1 cellular context compared by ENCODE assay signal in genomic region chr1:55313903-55314302, GRCh38.
A peak's percentile ranks its signal among the peaks of the same experiment; 100 is the strongest.
TF ChIP-seq lines count a peak whose summit lies in the region.

No MANE protein-coding gene starts in this region.

TF ChIP-seq in HEK293, 187 proteins besides CTCF, POLR2A, EP300 and RAD21 (continued from another document):
- no peak for TF ChIP-seq GLIS1 (tag by site-specific recombination; IDR thresholded peaks at IDR 0.05)
- 0 out of 2 replicates have a peak, but pooled peaks have one; percentile 25 for TF ChIP-seq ZIC2 (tag by site-specific recombination; IDR thresholded peaks at IDR 0.05)
- TF ChIP-seq ZFP69B (tag by site-specific recombination; IDR thresholded peaks at IDR 0.05): no peak
- TF ChIP-seq ZNF266 (tag by site-specific recombination; IDR thresholded peaks at IDR 0.05; ENCODE audit: low read depth): no peak
- TF ChIP-seq BCL11A (tag by site-specific recombination; IDR thresholded peaks at IDR 0.05; ENCODE audit: low read depth): no peak
- TF ChIP-seq ZNF362 (tag by site-specific recombination; IDR thresholded peaks at IDR 0.05): no peak
- no peak for TF ChIP-seq ZBTB7A (tag by site-specific recombination; IDR thresholded peaks at IDR 0.05; ENCODE audit: low read depth)
- no peak for TF ChIP-seq MEIS1 (CRISPR knock-in tag; IDR thresholded peaks at IDR 0.05; ENCODE audit: borderline replicate concordance)
- no peak for TF ChIP-seq ZFHX2 (tag by site-specific recombination; conservative IDR thresholded peaks at IDR 0.05)
- no peak for TF ChIP-seq MZF1 (tag by site-specific recombination; IDR thresholded peaks at IDR 0.05; ENCODE audit: borderline replicate concordance)
- TF ChIP-seq ZNF518A (tag by site-specific recombination; conservative IDR thresholded peaks at IDR 0.05; ENCODE audit: low read depth): no peak
- TF ChIP-seq ZBTB10 (tag by site-specific recombination; IDR thresholded peaks at IDR 0.05): no peak
- no peak for TF ChIP-seq GLI4 (tag by site-specific recombination; IDR thresholded peaks at IDR 0.05)
- no peak for TF ChIP-seq ZEB2 (tag by site-specific recombination; IDR thresholded peaks at IDR 0.05)
- no peak for TF ChIP-seq ZNF473 (tag by site-specific recombination; IDR thresholded peaks at IDR 0.05)
- no peak for TF ChIP-seq ZNF768 (tag by site-specific recombination; IDR thresholded peaks at IDR 0.05)
- TF ChIP-seq BCL6B (tag by site-specific recombination; IDR thresholded peaks at IDR 0.05): no peak
- TF ChIP-seq GLI2 (tag by site-specific recombination; IDR thresholded peaks at IDR 0.05; ENCODE audit: borderline replicate concordance, low read depth): no peak
- peak; percentile 51; the same call in 1 of the 2 replicates for TF ChIP-seq KLF17 (tag by site-specific recombination; IDR thresholded peaks at IDR 0.05)
- TF ChIP-seq OSR2 (tag by site-specific recombination; IDR thresholded peaks at IDR 0.05): peak; percentile 62
